In genomic region chr1:45004281-45004920, GRCh38 we compare ENCODE assay signal across 19 cellular contexts.
"Had no signal": no experiment of that assay in that cellular context is flagged by ENCODE, and none has a peak within 500 bp of the region (broad histone marks: within the 10 kb centered on the region; RNA-seq: fewer than 3 reads in every experiment).

No MANE protein-coding gene starts in this region.

- DNase-seq: effector memory CD8-positive, alpha-beta T cell; esophagus squamous epithelium; foreskin fibroblast; glutamatergic neuron; immature natural killer cell; left ventricle myocardium inferior; lower lobe of right lung; mesenchymal stem cell; naive B cell; sigmoid colon; stimulated activated naive CD8-positive, alpha-beta T cell treated with anti-CD3 and anti-CD28 coated beads, Interleukin-15, Interleukin-2, amounts not matched to agents 100 U/mL and 50 U/mL, for 24 hours; thyroid gland had no signal

- H3K4me1 Mint-ChIP-seq: nephron had no signal

- ATAC-seq: effector memory CD8-positive, alpha-beta T cell; gastroesophageal sphincter; lower lobe of right lung; stimulated activated naive CD8-positive, alpha-beta T cell treated with anti-CD3 and anti-CD28 coated beads, Interleukin-15, Interleukin-2, amounts not matched to agents 100 U/mL and 50 U/mL, for 24 hours had no signal

- H3K4me3 Mint-ChIP-seq: effector memory CD8-positive, alpha-beta T cell; immature natural killer cell; type B pancreatic cell had no signal

- H3K27ac Mint-ChIP-seq: nephron, type B pancreatic cell had no signal

- H3K9me3 ChIP-seq: esophagus squamous epithelium, gastroesophageal sphincter, left ventricle myocardium inferior, lower lobe of right lung, sigmoid colon, suprapubic skin, thyroid gland, vagina had no signal

- H3K4me3 ChIP-seq: esophagus squamous epithelium, gastroesophageal sphincter, left ventricle myocardium inferior, lower lobe of right lung, sigmoid colon, skin epidermis, suprapubic skin, thyroid gland, vagina had no signal

- H3K27ac ChIP-seq: esophagus squamous epithelium, gastroesophageal sphincter, left ventricle myocardium inferior, lower lobe of right lung, sigmoid colon, skin epidermis, suprapubic skin, thyroid gland, vagina had no signal

- H3K27me3 ChIP-seq: esophagus squamous epithelium, gastroesophageal sphincter, sigmoid colon, suprapubic skin, thyroid gland, vagina had no signal

- H3K27me3 Mint-ChIP-seq: effector memory CD8-positive, alpha-beta T cell; naive B cell; type B pancreatic cell had no signal

- H3K9me3 Mint-ChIP-seq: effector memory CD8-positive, alpha-beta T cell; immature natural killer cell; naive B cell; nephron; type B pancreatic cell had no signal

- FAIRE-seq: keratinocyte had no signal
